In genomic region chr1:154181944-154182341, GRCh38 we compare ENCODE assay signal across 9 cellular contexts. TPM values are rescaled to one million over a fixed set of nuclear protein-coding genes. Genes with fewer than 3 reads are reported as not detected.
DNase-seq lines count a peak whose midpoint lies in the region; ATAC-seq, FAIRE-seq and TF ChIP-seq lines count a peak whose summit lies in the region.
"Had no signal": no experiment of that assay in that cellular context is flagged by ENCODE, and none has a peak within 500 bp of the region (broad histone marks: within the 10 kb centered on the region; RNA-seq: fewer than 3 reads in every experiment).

No MANE protein-coding gene starts in this region.

- TF ChIP-seq CTCF in fibroblast of pulmonary artery (IDR thresholded peaks at IDR 0.05; ENCODE audit: low read length, missing control alignments) (no peak), gastrocnemius medialis (IDR thresholded peaks at IDR 0.05 in 4 of 5, conservative IDR thresholded peaks at IDR 0.05 in 1 of 5) (no peak)

- no peaks in the 10 kb centered on the region for H3K9me3 ChIP-seq in SK-N-MC (ENCODE audit: low read depth, low read length)
- no peaks in the 10 kb centered on the region for H3K9me3 ChIP-seq in gastrocnemius medialis

- H3K27me3 ChIP-seq in gastrocnemius medialis: no peaks in the 10 kb centered on the region

- in situ Hi-C loops in gastrocnemius medialis (cut with MboI; ENCODE audit: low sequenced_read_pairs in 4 of 4): loop anchor here in 1 of 4 donors (10.0 kb wide), 1 partner anchor 93 kb away; the partner anchor contains the start of gene HAX1

- ATAC-seq in gastrocnemius medialis (no peak), HG03378 (IDR thresholded peaks at IDR 0.05; ENCODE audit: unreplicated experiment) (no peak)

- FAIRE-seq in GM18507 (lab: Jason Lieb, UNC): no peak

- H3K4me1 ChIP-seq in gastrocnemius medialis: peaks cover 66 to 73% of the 10 kb centered on the region in 2 donors

- peak overlapping the region; percentile 72; the same call in 1 of the 2 replicates for H3K27ac ChIP-seq in SK-N-MC
- H3K27ac ChIP-seq in gastrocnemius medialis: peak overlapping the region; percentile 86 to 93 (median 90)

- intact Hi-C loops in gastrocnemius medialis (cut with DNase I; ENCODE audit: low total_unique reads): loop anchor here (10.0 kb wide), 1 partner anchor 187 kb away; the partner anchor contains the start of gene RPS27

- DNase-seq in GM18507 (ENCODE audit: extremely low spot score, insufficient read length, low read depth): peak; percentile 58
- DNase-seq in SK-N-MC (ENCODE audit: low read depth, low spot score): no peak
- no peak for DNase-seq in fibroblast of pulmonary artery (ENCODE audit: low read depth)
- no peak for DNase-seq in gastrocnemius medialis
- DNase-seq in AML-193 (lab: John Stamatoyannopoulos, UW): no peak
- no peak for DNase-seq in dermis blood vessel endothelial cell
- DNase-seq in NOMO-1 treated with DMSO at 0.1 percent for 48 hours (lab: John Stamatoyannopoulos, UW; ENCODE audit: unreplicated experiment): no peak
- DNase-seq: cortex of kidney had no signal

- H3K4me3 ChIP-seq in SK-N-MC (peak overlapping the region; percentile 92), fibroblast of pulmonary artery (replicated peaks; ENCODE audit: low read depth, low read length) (peak overlapping the region; percentile 100), gastrocnemius medialis (peak overlapping the region; percentile 69 to 89 (median 82))

- H3K9ac ChIP-seq in SK-N-MC (ENCODE audit: insufficient read length): peak overlapping the region; percentile 91

- no peak for TF ChIP-seq POLR2A in gastrocnemius medialis (IDR thresholded peaks at IDR 0.05)

- H3K36me3 ChIP-seq in SK-N-MC (ENCODE audit: insufficient read depth, low read length) (0 out of 2 replicates have a peak, but pooled peaks cover 10% of the 10 kb centered on the region), gastrocnemius medialis (peaks cover 0 to 21% of the 10 kb centered on the region in 2 donors)

RNA-seq across cellular contexts. Expression of gene TPM3, which starts 10.0 kb away (rescaled TPM):
- total RNA-seq in gastrocnemius medialis: 1,000 to 10,000 TPM; 1,776 to 3,699 (median 2,786) TPM
- 707 and 1,476 TPM in 2 replicates for total RNA-seq in dermis blood vessel endothelial cell

RNA-seq across cellular contexts. Expression of gene CFAP141, which starts 24.2 kb away (rescaled TPM):
- total RNA-seq in gastrocnemius medialis: not detected
- total RNA-seq in dermis blood vessel endothelial cell: not detected in 2 replicates

RNA-seq across cellular contexts. Expression of gene NUP210L, which starts 27.1 kb away (rescaled TPM):
- under 1 TPM in 3 of 4 donors, not detected in 1; 0.07 to 0.24 (median 0.10) TPM for total RNA-seq in gastrocnemius medialis
- 0.09 and 0.17 TPM in 2 replicates for total RNA-seq in dermis blood vessel endothelial cell

RNA-seq across cellular contexts. Expression of gene UBAP2L, which starts 38.8 kb away (rescaled TPM):
- 10 to 100 TPM; 38.5 to 72.8 (median 50.8) TPM for total RNA-seq in gastrocnemius medialis
- total RNA-seq in dermis blood vessel endothelial cell: 47.8 and 97.6 TPM in 2 replicates
